Comparison of ENCODE assay signal across 8 cellular contexts in genomic region chr15:47196057-47196456, GRCh38.
DNase-seq lines count a peak whose midpoint lies in the region; ATAC-seq and TF ChIP-seq lines count a peak whose summit lies in the region.

No MANE protein-coding gene starts in this region.

- H3K4me1 Mint-ChIP-seq in immature natural killer cell: no peaks in the 10 kb centered on the region

- no peaks in the 10 kb centered on the region for H3K9me2 ChIP-seq in SK-N-SH

- H3K9ac ChIP-seq in SK-N-SH: no peak overlapping the region

- no peaks in the 10 kb centered on the region for H3F3A ChIP-seq in SK-N-SH (replicated peaks; ENCODE audit: insufficient read depth)

- H3K4me1 ChIP-seq in SK-N-SH (ENCODE audit: control insufficient read depth in 1 of 2, insufficient read depth in 2 of 2, low read depth in 1 of 2, low read length in 1 of 2): peaks cover 0 to 2% of the 10 kb centered on the region in 2 experiments; a peak in 2 of 4 replicates

- POLR2A ChIA-PET in SK-N-SH (lab: Yijun Ruan, JAX): interaction anchor here (0.7 to 1.5 kb wide), 2 partner anchors 311 to 792 kb away, joined by 3 to 5 read pairs; no protein-coding TSS in a partner anchor

- no peaks in the 10 kb centered on the region for H3K27me3 Mint-ChIP-seq in immature natural killer cell (ENCODE audit: low read depth in 3 of 3)

- no peaks in the 10 kb centered on the region for H3K9me3 ChIP-seq in SK-N-SH

- H3K4me3 Mint-ChIP-seq in immature natural killer cell: no peak overlapping the region

- CTCF ChIA-PET in SK-N-SH (lab: Yijun Ruan, JAX): interaction anchor here (0.6 to 5.0 kb wide), 67 partner anchors 8 to 1161 kb away, joined by 3 to 156 read pairs (median 4); partner anchors contain the start of gene SEMA6D

- peak; percentile 76 for TF ChIP-seq CTCF in SK-N-SH (IDR thresholded peaks at IDR 0.05)

- H3K36me3 ChIP-seq in SK-N-SH (replicated peaks in 1 of 2; ENCODE audit: control insufficient read depth in 1 of 2, insufficient read depth in 2 of 2, low read length in 1 of 2): no peaks in the 10 kb centered on the region

- no peak overlapping the region for H2AFZ ChIP-seq in SK-N-SH (ENCODE audit: low read depth)

- peak in 1 of 2 experiments; percentile 82; a peak in 2 of 4 replicates for TF ChIP-seq EP300 in SK-N-SH (IDR thresholded peaks at IDR 0.05; ENCODE audit: borderline replicate concordance in 1 of 2, low read depth in 1 of 2, low read length in 1 of 2)

- no peaks in the 10 kb centered on the region for H4K20me1 ChIP-seq in SK-N-SH (ENCODE audit: insufficient read depth)

- no peaks in the 10 kb centered on the region for H3K36me3 Mint-ChIP-seq in immature natural killer cell

- WGBS in SK-N-SH (ENCODE audit: low lambda C conversion rate): 0% methylated on average over 4 of the region's 4 CpGs

- H3K9me3 Mint-ChIP-seq in immature natural killer cell: peaks cover 0 to 7% (median 0%) of the 10 kb centered on the region in 6 donors

- peak overlapping the region in 1 of 2 experiments; percentile 10; a peak in 1 of 4 replicates for H3K4me3 ChIP-seq in SK-N-SH (ENCODE audit: low read depth in 2 of 2, low read length in 1 of 2)

- ATAC-seq in HG02763 (IDR thresholded peaks at IDR 0.05; ENCODE audit: unreplicated experiment): peak; percentile 73

- no peak overlapping the region for H3K27ac ChIP-seq in SK-N-SH (ENCODE audit: low read depth in 2 of 2, low read length in 1 of 2)

- H3K79me2 ChIP-seq in SK-N-SH (ENCODE audit: insufficient read depth): no peaks in the 10 kb centered on the region

- H3K27ac Mint-ChIP-seq in immature natural killer cell: no peak overlapping the region

- TF ChIP-seq RAD21 in SK-N-SH (IDR thresholded peaks at IDR 0.05; ENCODE audit: low read length): peak; percentile 100

- no peaks in the 10 kb centered on the region for H3K27me3 ChIP-seq in SK-N-SH (ENCODE audit: insufficient read depth)

- no peak overlapping the region for H3K4me2 ChIP-seq in SK-N-SH

- peak; percentile 20 for DNase-seq in NK-92 treated with Interleukin-12 subunit alpha and Interleukin-12 subunit beta, amount 100 ng/mL, for 24 hours (lab: John Stamatoyannopoulos, UW)
- DNase-seq in NK-92 (lab: John Stamatoyannopoulos, UW; ENCODE audit: unreplicated experiment) (no peak), NCI-H128 (lab: John Stamatoyannopoulos, UW; ENCODE audit: unreplicated experiment) (peak; percentile 64), SK-N-SH (peak; percentile 70), brain pericyte (ENCODE audit: low read depth, low spot score) (peak; percentile 45), immature natural killer cell (peak in 2 of 3 donors; percentile 12 to 24)
- DNase-seq in stimulated activated CD4-positive, alpha-beta T cell treated with anti-CD3 and anti-CD28 coated beads, Interleukin-12 subunit alpha, Interleukin-12 subunit beta, amount 100 ng/mL, for 4 hours: peak; percentile 28

TF ChIP-seq in SK-N-SH, 30 proteins besides CTCF, POLR2A, EP300 and RAD21 (continues in another document):
- TF ChIP-seq IRF3 (IDR thresholded peaks at IDR 0.05; ENCODE audit: low read depth, low read length) (no peak), RFX5 (IDR thresholded peaks at IDR 0.05; ENCODE audit: low read length) (no peak; the same call in 1 of the 2 replicates), GABPA (IDR thresholded peaks at IDR 0.05; ENCODE audit: low read depth) (no peak), POLR2AphosphoS5 (IDR thresholded peaks at IDR 0.05; ENCODE audit: low read depth, low read length) (no peak), MEF2A (IDR thresholded peaks at IDR 0.05; ENCODE audit: borderline replicate concordance, low read depth) (no peak), CHD2 (IDR thresholded peaks at IDR 0.05; ENCODE audit: low read length, partially characterized antibody) (peak; percentile 66), TEAD4 (IDR thresholded peaks at IDR 0.05; ENCODE audit: borderline replicate concordance, insufficient read depth) (no peak), YY1 (IDR thresholded peaks at IDR 0.05; ENCODE audit: low read depth) (no peak), USF2 (IDR thresholded peaks at IDR 0.05; ENCODE audit: borderline replicate concordance, low read depth, low read length) (no peak), FOXM1 (IDR thresholded peaks at IDR 0.05; ENCODE audit: low read depth) (no peak), FOSL2 (IDR thresholded peaks at IDR 0.05; ENCODE audit: borderline replicate concordance, low read depth) (no peak), FOXJ3 (CRISPR knock-in tag; IDR thresholded peaks at IDR 0.05) (no peak), JUND (IDR thresholded peaks at IDR 0.05) (no peak), ELF1 (IDR thresholded peaks at IDR 0.05) (no peak), PBX3 (IDR thresholded peaks at IDR 0.05) (peak; percentile 33; the same call in 1 of the 2 replicates), TAF1 (IDR thresholded peaks at IDR 0.05; ENCODE audit: borderline replicate concordance, low read depth, low read length) (no peak), GATA2 (CRISPR knock-in tag; IDR thresholded peaks at IDR 0.05) (peak; percentile 34), RXRA (IDR thresholded peaks at IDR 0.05; ENCODE audit: borderline replicate concordance, low read depth) (no peak), MXI1 (IDR thresholded peaks at IDR 0.05; ENCODE audit: low read depth, low read length) (peak; percentile 33; the same call in 1 of the 2 replicates), EZH2phosphoT487 (IDR thresholded peaks at IDR 0.05; ENCODE audit: borderline replicate concordance, low read depth) (no peak), SIN3A (IDR thresholded peaks at IDR 0.05; ENCODE audit: borderline replicate concordance, low read depth, low read length) (no peak), NRF1 (IDR thresholded peaks at IDR 0.05; ENCODE audit: low read depth, low read length) (peak; percentile 7; the same call in 1 of the 2 replicates), RCOR1 (IDR thresholded peaks at IDR 0.05; ENCODE audit: low read length) (peak; percentile 21; the same call in 1 of the 2 replicates), MAX (IDR thresholded peaks at IDR 0.05; ENCODE audit: low read depth) (no peak), SMC3 (IDR thresholded peaks at IDR 0.05; ENCODE audit: low read depth, low read length) (peak; percentile 97), TCF12 (IDR thresholded peaks at IDR 0.05) (no peak), NFIC (IDR thresholded peaks at IDR 0.05; ENCODE audit: borderline replicate concordance) (no peak), REST (IDR thresholded peaks at IDR 0.05; ENCODE audit: low read depth, low read length) (no peak)
